ENCODE assay signal across 26 cellular contexts in genomic region chr2:109151519-109151918, GRCh38. TPM values are rescaled to one million over a fixed set of nuclear protein-coding genes. Genes with fewer than 3 reads are reported as not detected.
"Had no signal": no experiment of that assay in that cellular context is flagged by ENCODE, and none has a peak within 500 bp of the region (broad histone marks: within the 10 kb centered on the region; RNA-seq: fewer than 3 reads in every experiment).

No MANE protein-coding gene starts in this region.

- H3K4me3 Mint-ChIP-seq: activated CD4-positive, alpha-beta T cell treated with anti-CD3 and anti-CD28 coated beads, Interleukin-2, amount 10 ng/mL, durations not matched to agents 24 days and 14 days; activated CD8-positive, alpha-beta T cell treated with anti-CD3 and anti-CD28 coated beads for 36 hours; activated naive CD8-positive, alpha-beta T cell treated with anti-CD3 and anti-CD28 coated beads for 36 hours; activated T-cell treated with anti-CD3 and anti-CD28 coated beads, Interleukin-2, amount 50 U/mL, for 72 hours; activated T-helper 17 cell treated with anti-CD3 and anti-CD28 coated beads, Interleukin-2, amount 50 U/mL, for 72 hours; central memory CD8-positive, alpha-beta T cell; T-helper 1 cell treated with Interleukin-12 subunit alpha and Interleukin-12 subunit beta and Interleukin-4 antibody, amounts not matched to agents 30 μg/mL and 1 μg/mL, for 36 hours; T-helper 2 cell treated with Interferon-gamma antibody and Interleukin-4, amounts not matched to agents 5 μg/mL and 100 μg/mL, for 36 hours had no signal

- ATAC-seq: activated CD8-positive, alpha-beta T cell treated with anti-CD3 and anti-CD28 coated beads for 36 hours; activated T-cell treated with anti-CD3 and anti-CD28 coated beads, Interleukin-2, amount 50 U/mL, for 72 hours; activated T-helper 17 cell treated with anti-CD3 and anti-CD28 coated beads, Interleukin-2, amount 50 U/mL, for 72 hours had no signal

- H3K27ac Mint-ChIP-seq: activated CD4-positive, alpha-beta T cell treated with anti-CD3 and anti-CD28 coated beads, Interleukin-2, amount 10 ng/mL, durations not matched to agents 24 days and 14 days; activated CD8-positive, alpha-beta T cell treated with anti-CD3 and anti-CD28 coated beads for 36 hours; activated naive CD8-positive, alpha-beta T cell treated with anti-CD3 and anti-CD28 coated beads for 36 hours; activated T-cell treated with anti-CD3 and anti-CD28 coated beads, Interleukin-2, amount 50 U/mL, for 72 hours; activated T-helper 17 cell treated with anti-CD3 and anti-CD28 coated beads, Interleukin-2, amount 50 U/mL, for 72 hours; T-helper 1 cell treated with Interleukin-12 subunit alpha and Interleukin-12 subunit beta and Interleukin-4 antibody, amounts not matched to agents 30 μg/mL and 1 μg/mL, for 36 hours; T-helper 2 cell treated with Interferon-gamma antibody and Interleukin-4, amounts not matched to agents 5 μg/mL and 100 μg/mL, for 36 hours had no signal

- H3K36me3 Mint-ChIP-seq: activated naive CD8-positive, alpha-beta T cell treated with anti-CD3 and anti-CD28 coated beads for 36 hours had no signal

- DNase-seq: activated CD4-positive, alpha-beta T cell treated with anti-CD3 and anti-CD28 coated beads, Interleukin-2, amount 10 ng/mL, durations not matched to agents 24 days and 14 days; activated CD4-positive, alpha-beta T cell treated with anti-CD3 and anti-CD28 coated beads, Interleukin-2, amount 50 U/mL, for 4 hours; activated CD8-positive, alpha-beta T cell treated with anti-CD3 and anti-CD28 coated beads for 36 hours; activated effector memory CD4-positive, alpha-beta T cell treated with anti-CD3 and anti-CD28 coated beads, Interleukin-2, amount 50 U/mL, for 16 hours; activated naive CD4-positive, alpha-beta T cell; activated naive CD4-positive, alpha-beta T cell treated with anti-CD3 and anti-CD28 coated beads, Interleukin-2, amount 50 U/mL, for 16 hours; activated naive CD8-positive, alpha-beta T cell treated with anti-CD3 and anti-CD28 coated beads for 36 hours; activated T-cell treated with anti-CD3 and anti-CD28 coated beads, Interleukin-2, amount 50 U/mL, for 1 hour; activated T-cell treated with anti-CD3 and anti-CD28 coated beads, Interleukin-2, amount 50 U/mL, for 72 hours; amniotic stem cell; KG1; MM.1S; MV-4-11; NCI-H1105; NCI-H1417 treated with DMSO at 0.1 percent for 48 hours; NCI-H187 treated with DMSO at 0.1 percent for 48 hours; NCI-H345; NCI-H526 treated with DMSO at 0.1 percent for 48 hours; NCI-H82; PC-9; Right ventricle myocardium superior had no signal

- H3K27me3 Mint-ChIP-seq: activated CD8-positive, alpha-beta T cell treated with anti-CD3 and anti-CD28 coated beads for 36 hours; activated naive CD8-positive, alpha-beta T cell treated with anti-CD3 and anti-CD28 coated beads for 36 hours had no signal

- H3K4me1 Mint-ChIP-seq: activated T-helper 17 cell treated with anti-CD3 and anti-CD28 coated beads, Interleukin-2, amount 50 U/mL, for 72 hours had no signal

- H3K9me3 Mint-ChIP-seq: activated CD4-positive, alpha-beta T cell treated with anti-CD3 and anti-CD28 coated beads, Interleukin-2, amount 10 ng/mL, durations not matched to agents 24 days and 14 days; activated CD8-positive, alpha-beta T cell treated with anti-CD3 and anti-CD28 coated beads for 36 hours; activated naive CD8-positive, alpha-beta T cell treated with anti-CD3 and anti-CD28 coated beads for 36 hours; activated T-cell treated with anti-CD3 and anti-CD28 coated beads, Interleukin-2, amount 50 U/mL, for 72 hours; activated T-helper 17 cell treated with anti-CD3 and anti-CD28 coated beads, Interleukin-2, amount 50 U/mL, for 72 hours; central memory CD8-positive, alpha-beta T cell; T-helper 1 cell treated with Interleukin-12 subunit alpha and Interleukin-12 subunit beta and Interleukin-4 antibody, amounts not matched to agents 30 μg/mL and 1 μg/mL, for 36 hours; T-helper 2 cell treated with Interferon-gamma antibody and Interleukin-4, amounts not matched to agents 5 μg/mL and 100 μg/mL, for 36 hours had no signal

RNA-seq across cellular contexts. Expression of gene SH3RF3, which starts 22.5 kb away (rescaled TPM):
- total RNA-seq: OCI-LY7 had no signal
